8 cellular contexts compared by ENCODE assay signal in the genomic region with DNA sequence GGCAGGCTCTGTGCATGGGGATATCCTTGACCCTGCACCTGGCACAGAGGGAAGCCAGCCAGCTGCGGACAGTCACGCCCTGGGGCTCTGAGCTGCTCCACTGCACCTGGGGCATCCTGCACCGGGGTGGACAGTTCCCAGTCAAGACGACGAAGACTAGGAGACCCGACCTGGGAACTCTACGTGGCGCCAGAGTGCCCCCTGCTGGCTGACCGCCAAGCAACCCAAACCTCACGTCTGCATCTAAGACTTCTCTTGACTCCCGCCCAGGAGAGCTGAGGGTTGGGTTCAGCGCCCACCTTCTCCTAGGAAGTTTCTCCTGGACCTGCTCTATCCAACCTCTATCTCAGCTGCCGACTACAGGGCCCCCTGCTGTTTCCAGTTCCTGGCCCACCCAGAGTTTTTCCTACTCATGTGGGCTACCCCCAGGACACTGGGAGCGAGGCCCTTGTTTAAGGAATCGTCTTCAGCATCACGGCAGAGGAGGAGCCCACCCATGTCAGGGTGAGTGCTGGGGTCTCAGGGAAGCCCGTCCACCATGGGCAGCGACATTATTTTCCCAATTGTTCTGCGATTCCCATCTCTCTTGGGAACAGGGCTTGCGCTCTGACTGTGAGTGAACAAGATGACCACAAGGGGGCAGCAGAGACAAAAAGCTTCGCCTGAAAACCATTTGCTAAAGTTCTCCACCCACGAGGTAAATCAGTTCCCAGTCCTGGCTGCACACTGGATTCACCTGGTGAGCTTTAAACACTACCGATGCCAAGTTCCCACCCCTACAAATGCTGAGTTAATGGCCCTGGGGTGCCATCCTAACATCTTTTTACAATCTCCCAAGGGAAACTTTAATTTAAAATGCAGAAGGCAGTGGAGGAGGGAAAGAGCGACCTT. TPM values are rescaled to one million over a fixed set of nuclear protein-coding genes. Genes with fewer than 3 reads are reported as not detected.
DNase-seq lines count a peak whose midpoint lies in the region; TF ChIP-seq lines count a peak whose summit lies in the region.

No MANE protein-coding gene starts in this region.

- no peaks in the 10 kb centered on the region for H3K9me3 Mint-ChIP-seq in neural crest cell

- H3K36me3 Mint-ChIP-seq in neural crest cell (ENCODE audit: low read depth): no peaks in the 10 kb centered on the region

- peak; percentile 13 to 18 for DNase-seq in NCI-H187 (lab: John Stamatoyannopoulos, UW)
- DNase-seq in NCI-H187 treated with DMSO at 0.1 percent for 48 hours (lab: John Stamatoyannopoulos, UW): no peak
- DNase-seq in KG1 (lab: John Stamatoyannopoulos, UW): peak; percentile 46
- DNase-seq in RKO (ENCODE audit: low spot score): peak; percentile 63
- DNase-seq in activated T-helper 1 cell treated with anti-CD3 and anti-CD28 coated beads, Interleukin-2, amount 50 U/mL, for 16 hours (ENCODE audit: low read depth in 1 of 2, low spot score in 1 of 2): peak; percentile 21 to 42
- peak; percentile 41 to 84 for DNase-seq in foreskin fibroblast
- DNase-seq in neural crest cell (ENCODE audit: low read depth, low spot score): peak; percentile 83
- peak in 40 of 49 donors; percentile 2 to 67 (median 28) for DNase-seq in substantia nigra (lab: John Stamatoyannopoulos, UW)

- peaks cover 5% of the 10 kb centered on the region for H3K4me1 Mint-ChIP-seq in neural crest cell

- peak; percentile 80 for TF ChIP-seq CTCF in foreskin fibroblast (IDR thresholded peaks at IDR 0.05; ENCODE audit: low read depth, low read length)
- peak; percentile 88 for TF ChIP-seq CTCF in neural crest cell (conservative IDR thresholded peaks at IDR 0.05)

- no peak overlapping the region for H3K27ac ChIP-seq in substantia nigra (ENCODE audit: low read depth, low read length, poor library complexity, severe bottlenecking)

- no peak overlapping the region for H3K4me3 Mint-ChIP-seq in neural crest cell

- H3K27me3 Mint-ChIP-seq in neural crest cell (ENCODE audit: low read depth): peaks cover 62% of the 10 kb centered on the region

- H3K4me3 ChIP-seq in foreskin fibroblast (ENCODE audit: low read depth in 1 of 2, low read length in 2 of 2): no peak overlapping the region

- no peak overlapping the region for H3K27ac Mint-ChIP-seq in neural crest cell (ENCODE audit: unreplicated experiment)

RNA-seq across cellular contexts. Expression of a gene that starts 29.3 kb away (rescaled TPM):
- total RNA-seq in neural crest cell: not detected in 2 replicates

RNA-seq across cellular contexts. Expression of a gene that starts 49.5 kb away (rescaled TPM):
- 14.2 and 14.3 TPM in 2 replicates for total RNA-seq in neural crest cell

RNA-seq across cellular contexts. Expression of a gene that starts 54.0 kb away (rescaled TPM):
- total RNA-seq in neural crest cell: not detected in 2 replicates
